12 cellular contexts compared by ENCODE assay signal in genomic region chr3:113546414-113546893, GRCh38. TPM values are rescaled to one million over a fixed set of nuclear protein-coding genes. Genes with fewer than 3 reads are reported as not detected.
DNase-seq lines count a peak whose midpoint lies in the region; ATAC-seq and TF ChIP-seq lines count a peak whose summit lies in the region.
"Had no signal": no experiment of that assay in that cellular context is flagged by ENCODE, and none has a peak within 500 bp of the region (broad histone marks: within the 10 kb centered on the region; RNA-seq: fewer than 3 reads in every experiment).

No MANE protein-coding gene starts in this region.

- H3K4me1 ChIP-seq in Karpas-422 (ENCODE audit: low read length) (peaks cover 12% of the 10 kb centered on the region), breast epithelium (no peaks in the 10 kb centered on the region)

- H3K9me2 ChIP-seq in Karpas-422 (replicated peaks; ENCODE audit: insufficient read depth, low read length): no peaks in the 10 kb centered on the region

- peak overlapping the region; percentile 44 for H3K4me2 ChIP-seq in Karpas-422 (ENCODE audit: low read depth, low read length, poor library complexity, severe bottlenecking)

- no peaks in the 10 kb centered on the region for H3K79me2 ChIP-seq in Karpas-422 (ENCODE audit: low read length)

- H3K36me3 Mint-ChIP-seq in CD4-positive, alpha-beta T cell (ENCODE audit: low read depth): peaks cover 73% of the 10 kb centered on the region
- H3K36me3 Mint-ChIP-seq: CD14-positive monocyte had no signal

- H3K4me1 Mint-ChIP-seq in CD4-positive, alpha-beta T cell (ENCODE audit: low read depth): peaks cover 67% of the 10 kb centered on the region
- H3K4me1 Mint-ChIP-seq: nephron had no signal

- H3K4me3 Mint-ChIP-seq in CD4-positive, alpha-beta T cell: no peak overlapping the region
- H3K4me3 Mint-ChIP-seq: CD14-positive monocyte, nephron had no signal

- CTCF ChIA-PET in CD4-positive, alpha-beta T cell (lab: Charles Lee): interaction anchor here (1.6 kb wide), 1 partner anchor 17 kb away, joined by 3 read pairs; no protein-coding TSS in a partner anchor

- POLR2A ChIA-PET in CD4-positive, alpha-beta T cell (lab: Charles Lee): interaction anchor here (1.5 to 1.6 kb wide), 2 partner anchors 13 to 31 kb away, joined by 4 to 5 read pairs; partner anchors contain the start of gene SPICE1

- no peaks in the 10 kb centered on the region for H4K20me1 ChIP-seq in Karpas-422 (ENCODE audit: insufficient read depth, low read depth, low read length)

- no peak for ATAC-seq in CD4-positive, alpha-beta T cell (ENCODE audit: poor library complexity)
- ATAC-seq in GM18909 (IDR thresholded peaks at IDR 0.05; ENCODE audit: poor library complexity, unreplicated experiment): peak; percentile 84
- peak; percentile 84 for ATAC-seq in HG02840 (IDR thresholded peaks at IDR 0.05; ENCODE audit: low FRiP score, unreplicated experiment)
- no peak for ATAC-seq in Right ventricle myocardium inferior
- ATAC-seq: HCT116 had no signal

- H3K9me3 Mint-ChIP-seq in CD4-positive, alpha-beta T cell: no peaks in the 10 kb centered on the region

- H3K9me3 ChIP-seq in CD4-positive, alpha-beta T cell (ENCODE audit: control insufficient read depth, low read length): no peaks in the 10 kb centered on the region
- H3K9me3 ChIP-seq in Karpas-422 (ENCODE audit: low read length) (no peaks in the 10 kb centered on the region), breast epithelium (no peaks in the 10 kb centered on the region)

- H3K27ac ChIP-seq in CD4-positive, alpha-beta T cell (ENCODE audit: low read depth, low read length): no peak overlapping the region
- H3K27ac ChIP-seq in Karpas-422 (ENCODE audit: low read length) (no peak overlapping the region), breast epithelium (no peak overlapping the region)
- H3K27ac ChIP-seq: cardiac muscle cell had no signal

- DNase-seq in CD4-positive, alpha-beta T cell: no peak
- DNase-seq in Karpas-422: no peak
- no peak for DNase-seq in GM19240 (ENCODE audit: insufficient read length, low spot score)
- no peak for DNase-seq in Right ventricle myocardium inferior (ENCODE audit: missing footprints)
- no peak for DNase-seq in breast epithelium (ENCODE audit: low spot score in 2 of 2)
- DNase-seq in hepatic stellate cell (ENCODE audit: low spot score): no peak

- H3K4me3 ChIP-seq in Karpas-422 (ENCODE audit: low read length) (no peak overlapping the region; the same call in 1 of the 2 replicates), breast epithelium (no peak overlapping the region)
- H3K4me3 ChIP-seq: cardiac muscle cell had no signal

- intact Hi-C loops in CD4-positive, alpha-beta T cell (cut with DNase I, micrococcal nuclease): no loop called here
- intact Hi-C loops in Right ventricle myocardium inferior (cut with DNase I) (no loop called here), breast epithelium (cut with DNase I; ENCODE audit: low total_unique reads) (no loop called here)

- H3K36me3 ChIP-seq in Karpas-422 (ENCODE audit: insufficient read depth, low read length) (no peaks in the 10 kb centered on the region), breast epithelium (no peaks in the 10 kb centered on the region)
- H3K36me3 ChIP-seq: cardiac muscle cell had no signal

- peak overlapping the region; percentile 10 for H3K27ac Mint-ChIP-seq in CD4-positive, alpha-beta T cell
- H3K27ac Mint-ChIP-seq: CD14-positive monocyte, nephron had no signal

- H3K27me3 Mint-ChIP-seq in CD4-positive, alpha-beta T cell: no peaks in the 10 kb centered on the region

- peak overlapping the region; percentile 74; the same call in 1 of the 2 replicates for H2AFZ ChIP-seq in Karpas-422 (ENCODE audit: low read length)

- TF ChIP-seq POLR2A in breast epithelium (IDR thresholded peaks at IDR 0.05): no peak

- H3K9ac ChIP-seq in Karpas-422 (ENCODE audit: low read length): no peak overlapping the region

- TF ChIP-seq CTCF in CD4-positive, alpha-beta T cell (IDR thresholded peaks at IDR 0.05): no peak
- no peak for TF ChIP-seq CTCF in breast epithelium (IDR thresholded peaks at IDR 0.05)

- no peaks in the 10 kb centered on the region for H3K27me3 ChIP-seq in CD4-positive, alpha-beta T cell (ENCODE audit: control insufficient read depth, insufficient read depth, low read length)
- H3K27me3 ChIP-seq in Karpas-422 (ENCODE audit: low read length): no peaks in the 10 kb centered on the region
- no peaks in the 10 kb centered on the region for H3K27me3 ChIP-seq in breast epithelium
- H3K27me3 ChIP-seq: cardiac muscle cell had no signal

RNA-seq across cellular contexts. Expression of gene SIDT1, which starts 14.1 kb away (rescaled TPM):
- 10 to 100 TPM; 28.8 to 37.3 TPM for total RNA-seq in CD4-positive, alpha-beta T cell
- 7.5 and 11.3 TPM in 2 replicates for total RNA-seq in Karpas-422 (2014; rRNA removed; shearing (Covaris generic); ENCODE audit: low replicate concordance)
- total RNA-seq in Right ventricle myocardium inferior (0.62 TPM), breast epithelium (10 to 100 TPM in 2 of 3 donors, 1 to 10 TPM in 1; 3.8 to 95.0 (median 52.8) TPM)
- total RNA-seq: cardiac muscle cell had no signal

RNA-seq across cellular contexts. Expression of gene SPICE1, which starts 31.5 kb away (rescaled TPM):
- total RNA-seq in CD4-positive, alpha-beta T cell: 10 to 100 TPM; 13.9 to 15.8 TPM
- total RNA-seq in Karpas-422 (2014; rRNA removed; shearing (Covaris generic); ENCODE audit: low replicate concordance): 14.1 and 30.1 TPM in 2 replicates
- total RNA-seq in Right ventricle myocardium inferior (6.1 TPM), breast epithelium (10 to 100 TPM in 2 of 3 donors, 1 to 10 TPM in 1; 9.8 to 44.8 (median 40.6) TPM)

Comparison
In these comparisons a context has a peak if more than half of its experiments do, and no peak if none do; other contexts are left out.
1. ATAC-seq: peak in GM18909 (single experiment) and HG02840 (single experiment); none in CD4-positive, alpha-beta T cell (single experiment) and Right ventricle myocardium inferior (single experiment).